In genomic region chrY:25048544-25048943, GRCh38 we compare ENCODE assay signal across 14 cellular contexts. TPM values are rescaled to one million over a fixed set of nuclear protein-coding genes. Genes with fewer than 3 reads are reported as not detected.
DNase-seq lines count a peak whose midpoint lies in the region; ATAC-seq and TF ChIP-seq lines count a peak whose summit lies in the region.
"Not testable (repeated sequence)": the region's sequence is repeated elsewhere in the genome, so short reads cannot be mapped to it uniquely, and the experiment has no call there.
"Had no signal": no experiment of that assay in that cellular context is flagged by ENCODE, and none has a peak within 500 bp of the region (broad histone marks: within the 10 kb centered on the region; RNA-seq: fewer than 3 reads in every experiment).

No MANE protein-coding gene starts in this region.

- H3K9me3 ChIP-seq in body of pancreas, gastrocnemius medialis: not testable (repeated sequence)

- H3K4me1 ChIP-seq in body of pancreas, gastrocnemius medialis: not testable (repeated sequence)

- in situ Hi-C loops in gastrocnemius medialis (cut with MboI; ENCODE audit: low sequenced_read_pairs in 4 of 4) = not testable (repeated sequence)

- TF ChIP-seq CTCF in body of pancreas (IDR thresholded peaks at IDR 0.05); gastrocnemius medialis (IDR thresholded peaks at IDR 0.05 in 4 of 5, conservative IDR thresholded peaks at IDR 0.05 in 1 of 5): not testable (repeated sequence)

- intact Hi-C loops in body of pancreas (cut with DNase I); gastrocnemius medialis (cut with DNase I; ENCODE audit: low total_unique reads): not testable (repeated sequence)

- no CpG with 5 or more reads among the region's 1 CpG for WGBS in body of pancreas, 2 donors

- not testable (repeated sequence) for H3K27ac ChIP-seq in body of pancreas, gastrocnemius medialis

- not testable (repeated sequence) for DNase-seq in body of pancreas; left lobe of liver (ENCODE audit: low spot score); gastrocnemius medialis

- not testable (repeated sequence) for H3K4me3 ChIP-seq in body of pancreas, gastrocnemius medialis

- H3K36me3 ChIP-seq in body of pancreas (replicated peaks in 1 of 2; ENCODE audit: insufficient read depth in 1 of 2, low read depth in 2 of 2); gastrocnemius medialis: not testable (repeated sequence)

- ATAC-seq in body of pancreas (peak; percentile 30), left lobe of liver (peak; percentile 16), gastrocnemius medialis (peak; percentile 22 to 57)

- H3K27me3 ChIP-seq in body of pancreas, gastrocnemius medialis: not testable (repeated sequence)

- TF ChIP-seq POLR2A in body of pancreas (IDR thresholded peaks at IDR 0.05); gastrocnemius medialis (IDR thresholded peaks at IDR 0.05): not testable (repeated sequence)

RNA-seq across cellular contexts. Expression of gene BPY2C, which starts 3.4 kb away (rescaled TPM):
- total RNA-seq in body of pancreas = not detected
- total RNA-seq in left lobe of liver = not detected
- not detected for total RNA-seq in gastrocnemius medialis
- total RNA-seq: A172; A673; B cell; Caco-2; Calu3; CD4-positive, alpha-beta memory T cell; CD4-positive, alpha-beta T cell; CD4-positive, CD25-positive, alpha-beta regulatory T cell; CD8-positive, alpha-beta memory T cell; CD8-positive, alpha-beta T cell; Daoy had no signal
